In the genomic region with DNA sequence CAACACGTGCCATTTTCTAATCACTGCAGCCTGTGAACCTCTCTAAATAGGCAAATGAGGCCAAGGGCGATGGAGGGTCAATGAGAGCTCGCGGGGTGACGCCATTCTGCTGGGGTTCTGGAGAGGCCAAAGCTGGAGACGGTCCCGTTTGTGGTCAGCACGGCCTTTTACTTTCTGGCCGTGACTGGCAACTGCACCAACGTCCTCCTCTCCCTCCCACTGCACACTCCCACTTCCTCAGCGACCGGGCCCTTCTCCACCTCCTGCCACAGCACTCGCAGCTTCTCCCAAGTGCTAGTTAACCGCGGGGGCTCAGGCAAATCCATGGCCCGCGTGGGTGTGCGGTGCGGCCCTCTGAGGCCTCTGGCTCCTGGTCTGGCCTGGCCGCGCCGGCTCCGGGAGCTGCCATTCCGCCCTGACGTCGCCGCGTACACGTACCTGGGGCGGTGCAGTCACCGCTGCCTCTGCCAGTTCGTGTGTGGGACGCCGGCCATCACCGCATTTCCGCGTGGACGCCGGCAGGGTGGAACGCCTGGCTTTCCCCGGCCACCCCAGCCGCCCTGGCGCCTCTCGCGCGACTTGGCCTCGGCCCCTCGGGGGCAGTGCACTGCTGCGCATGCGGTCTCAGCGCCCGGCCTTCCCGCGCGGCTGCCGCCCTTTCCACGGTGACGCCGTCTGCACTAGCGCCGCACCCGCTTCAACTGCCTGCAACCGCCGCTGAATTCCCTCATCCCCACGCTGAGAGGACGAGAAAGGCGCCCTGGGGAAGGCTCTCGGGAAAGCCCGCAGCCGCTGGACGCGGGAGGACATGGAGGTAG, we compare ENCODE assay signal across 1 cellular context.
A peak's percentile ranks its signal among the peaks of the same experiment; 100 is the strongest.
TF ChIP-seq lines count a peak whose summit lies in the region.

No MANE protein-coding gene starts in this region.

TF ChIP-seq in K562, 482 proteins besides CTCF, POLR2A, EP300 and RAD21 (continues in another document):
- TF ChIP-seq NONO (IDR thresholded peaks at IDR 0.05; ENCODE audit: low read depth in 2 of 2, low read length in 1 of 2) (no peak), ZNF41 (CRISPR knock-in tag; conservative IDR thresholded peaks at IDR 0.05) (no peak), PCBP1 (IDR thresholded peaks at IDR 0.05; ENCODE audit: low read depth, low read length, poor library complexity, severe bottlenecking) (no peak), MYBL2 (IDR thresholded peaks at IDR 0.05; ENCODE audit: low read depth) (no peak), MYBL2 (CRISPR knock-in tag; IDR thresholded peaks at IDR 0.05; ENCODE audit: borderline replicate concordance) (no peak), RBFOX2 (IDR thresholded peaks at IDR 0.05; ENCODE audit: low read depth, low read length) (peak; percentile 41), CSDE1 (IDR thresholded peaks at IDR 0.05) (no peak), BACH1 (tag; IDR thresholded peaks at IDR 0.05) (no peak), ZNF197 (CRISPR knock-in tag; IDR thresholded peaks at IDR 0.05; ENCODE audit: low read depth) (no peak), MBD2 (IDR thresholded peaks at IDR 0.05; ENCODE audit: borderline replicate concordance, low read depth) (no peak), CHD2 (IDR thresholded peaks at IDR 0.05; ENCODE audit: low read depth, low read length) (peak; percentile 84), NRF1 (conservative IDR thresholded peaks at IDR 0.05 in 1 of 2, IDR thresholded peaks at IDR 0.05 in 1 of 2) (peak; percentile 70 to 79), RFX7 (CRISPR knock-in tag; IDR thresholded peaks at IDR 0.05) (no peak), L3MBTL2 (IDR thresholded peaks at IDR 0.05) (peak; percentile 97), ZNF696 (CRISPR knock-in tag; conservative IDR thresholded peaks at IDR 0.05) (no peak), PRMT5 (CRISPR knock-in tag; IDR thresholded peaks at IDR 0.05) (no peak), E2F3 (CRISPR knock-in tag; IDR thresholded peaks at IDR 0.05) (0 out of 2 replicates have a peak, but pooled peaks have one; percentile 45), IFI16 (CRISPR knock-in tag; IDR thresholded peaks at IDR 0.05) (no peak), RCOR1 (IDR thresholded peaks at IDR 0.05; ENCODE audit: borderline replicate concordance in 1 of 2, low read depth in 2 of 2, low read length in 2 of 2) (no peak), ZNF134 (CRISPR knock-in tag; conservative IDR thresholded peaks at IDR 0.05) (no peak), XRCC4 (IDR thresholded peaks at IDR 0.05; ENCODE audit: extremely low read depth, insufficient read depth, insufficient read length) (no peak), ZKSCAN1 (IDR thresholded peaks at IDR 0.05; ENCODE audit: low read depth, low read length) (no peak), SMAD4 (CRISPR knock-in tag; conservative IDR thresholded peaks at IDR 0.05) (no peak), LCOR (CRISPR knock-in tag; IDR thresholded peaks at IDR 0.05) (peak; percentile 68; the same call in 1 of the 2 replicates), SREBF2 (CRISPR knock-in tag; IDR thresholded peaks at IDR 0.05) (no peak), RBM25 (IDR thresholded peaks at IDR 0.05; ENCODE audit: low read depth, low read length, severe bottlenecking) (peak; percentile 56), FOS (IDR thresholded peaks at IDR 0.05; ENCODE audit: extremely low read depth, insufficient read length) (no peak), ZNF212 (CRISPR knock-in tag; IDR thresholded peaks at IDR 0.05) (no peak), RBM39 (optimal IDR thresholded peaks at IDR 0.05; ENCODE audit: low read depth, low read length) (no peak)
- TF ChIP-seq, protein P1, sequence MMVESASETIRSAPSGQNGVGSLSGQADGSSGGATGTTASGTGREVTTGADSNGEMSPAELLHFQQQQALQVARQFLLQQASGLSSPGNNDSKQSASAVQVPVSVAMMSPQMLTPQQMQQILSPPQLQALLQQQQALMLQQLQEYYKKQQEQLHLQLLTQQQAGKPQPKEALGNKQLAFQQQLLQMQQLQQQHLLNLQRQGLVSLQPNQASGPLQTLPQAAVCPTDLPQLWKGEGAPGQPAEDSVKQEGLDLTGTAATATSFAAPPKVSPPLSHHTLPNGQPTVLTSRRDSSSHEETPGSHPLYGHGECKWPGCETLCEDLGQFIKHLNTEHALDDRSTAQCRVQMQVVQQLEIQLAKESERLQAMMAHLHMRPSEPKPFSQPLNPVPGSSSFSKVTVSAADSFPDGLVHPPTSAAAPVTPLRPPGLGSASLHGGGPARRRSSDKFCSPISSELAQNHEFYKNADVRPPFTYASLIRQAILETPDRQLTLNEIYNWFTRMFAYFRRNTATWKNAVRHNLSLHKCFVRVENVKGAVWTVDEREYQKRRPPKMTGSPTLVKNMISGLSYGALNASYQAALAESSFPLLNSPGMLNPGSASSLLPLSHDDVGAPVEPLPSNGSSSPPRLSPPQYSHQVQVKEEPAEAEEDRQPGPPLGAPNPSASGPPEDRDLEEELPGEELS (CRISPR knock-in tag; IDR thresholded peaks at IDR 0.05; ENCODE audit: borderline replicate concordance) = no peak
- TF ChIP-seq, protein P2, sequence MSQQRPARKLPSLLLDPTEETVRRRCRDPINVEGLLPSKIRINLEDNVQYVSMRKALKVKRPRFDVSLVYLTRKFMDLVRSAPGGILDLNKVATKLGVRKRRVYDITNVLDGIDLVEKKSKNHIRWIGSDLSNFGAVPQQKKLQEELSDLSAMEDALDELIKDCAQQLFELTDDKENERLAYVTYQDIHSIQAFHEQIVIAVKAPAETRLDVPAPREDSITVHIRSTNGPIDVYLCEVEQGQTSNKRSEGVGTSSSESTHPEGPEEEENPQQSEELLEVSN (IDR thresholded peaks at IDR 0.05; ENCODE audit: borderline replicate concordance in 1 of 2, extremely low read depth in 1 of 2, insufficient read depth in 1 of 2, insufficient read length in 1 of 2, low read depth in 1 of 2, low read length in 1 of 2, poor library complexity in 1 of 2, severe bottlenecking in 1 of 2) = peak; percentile 90 to 97
- TF ChIP-seq, protein P3, sequence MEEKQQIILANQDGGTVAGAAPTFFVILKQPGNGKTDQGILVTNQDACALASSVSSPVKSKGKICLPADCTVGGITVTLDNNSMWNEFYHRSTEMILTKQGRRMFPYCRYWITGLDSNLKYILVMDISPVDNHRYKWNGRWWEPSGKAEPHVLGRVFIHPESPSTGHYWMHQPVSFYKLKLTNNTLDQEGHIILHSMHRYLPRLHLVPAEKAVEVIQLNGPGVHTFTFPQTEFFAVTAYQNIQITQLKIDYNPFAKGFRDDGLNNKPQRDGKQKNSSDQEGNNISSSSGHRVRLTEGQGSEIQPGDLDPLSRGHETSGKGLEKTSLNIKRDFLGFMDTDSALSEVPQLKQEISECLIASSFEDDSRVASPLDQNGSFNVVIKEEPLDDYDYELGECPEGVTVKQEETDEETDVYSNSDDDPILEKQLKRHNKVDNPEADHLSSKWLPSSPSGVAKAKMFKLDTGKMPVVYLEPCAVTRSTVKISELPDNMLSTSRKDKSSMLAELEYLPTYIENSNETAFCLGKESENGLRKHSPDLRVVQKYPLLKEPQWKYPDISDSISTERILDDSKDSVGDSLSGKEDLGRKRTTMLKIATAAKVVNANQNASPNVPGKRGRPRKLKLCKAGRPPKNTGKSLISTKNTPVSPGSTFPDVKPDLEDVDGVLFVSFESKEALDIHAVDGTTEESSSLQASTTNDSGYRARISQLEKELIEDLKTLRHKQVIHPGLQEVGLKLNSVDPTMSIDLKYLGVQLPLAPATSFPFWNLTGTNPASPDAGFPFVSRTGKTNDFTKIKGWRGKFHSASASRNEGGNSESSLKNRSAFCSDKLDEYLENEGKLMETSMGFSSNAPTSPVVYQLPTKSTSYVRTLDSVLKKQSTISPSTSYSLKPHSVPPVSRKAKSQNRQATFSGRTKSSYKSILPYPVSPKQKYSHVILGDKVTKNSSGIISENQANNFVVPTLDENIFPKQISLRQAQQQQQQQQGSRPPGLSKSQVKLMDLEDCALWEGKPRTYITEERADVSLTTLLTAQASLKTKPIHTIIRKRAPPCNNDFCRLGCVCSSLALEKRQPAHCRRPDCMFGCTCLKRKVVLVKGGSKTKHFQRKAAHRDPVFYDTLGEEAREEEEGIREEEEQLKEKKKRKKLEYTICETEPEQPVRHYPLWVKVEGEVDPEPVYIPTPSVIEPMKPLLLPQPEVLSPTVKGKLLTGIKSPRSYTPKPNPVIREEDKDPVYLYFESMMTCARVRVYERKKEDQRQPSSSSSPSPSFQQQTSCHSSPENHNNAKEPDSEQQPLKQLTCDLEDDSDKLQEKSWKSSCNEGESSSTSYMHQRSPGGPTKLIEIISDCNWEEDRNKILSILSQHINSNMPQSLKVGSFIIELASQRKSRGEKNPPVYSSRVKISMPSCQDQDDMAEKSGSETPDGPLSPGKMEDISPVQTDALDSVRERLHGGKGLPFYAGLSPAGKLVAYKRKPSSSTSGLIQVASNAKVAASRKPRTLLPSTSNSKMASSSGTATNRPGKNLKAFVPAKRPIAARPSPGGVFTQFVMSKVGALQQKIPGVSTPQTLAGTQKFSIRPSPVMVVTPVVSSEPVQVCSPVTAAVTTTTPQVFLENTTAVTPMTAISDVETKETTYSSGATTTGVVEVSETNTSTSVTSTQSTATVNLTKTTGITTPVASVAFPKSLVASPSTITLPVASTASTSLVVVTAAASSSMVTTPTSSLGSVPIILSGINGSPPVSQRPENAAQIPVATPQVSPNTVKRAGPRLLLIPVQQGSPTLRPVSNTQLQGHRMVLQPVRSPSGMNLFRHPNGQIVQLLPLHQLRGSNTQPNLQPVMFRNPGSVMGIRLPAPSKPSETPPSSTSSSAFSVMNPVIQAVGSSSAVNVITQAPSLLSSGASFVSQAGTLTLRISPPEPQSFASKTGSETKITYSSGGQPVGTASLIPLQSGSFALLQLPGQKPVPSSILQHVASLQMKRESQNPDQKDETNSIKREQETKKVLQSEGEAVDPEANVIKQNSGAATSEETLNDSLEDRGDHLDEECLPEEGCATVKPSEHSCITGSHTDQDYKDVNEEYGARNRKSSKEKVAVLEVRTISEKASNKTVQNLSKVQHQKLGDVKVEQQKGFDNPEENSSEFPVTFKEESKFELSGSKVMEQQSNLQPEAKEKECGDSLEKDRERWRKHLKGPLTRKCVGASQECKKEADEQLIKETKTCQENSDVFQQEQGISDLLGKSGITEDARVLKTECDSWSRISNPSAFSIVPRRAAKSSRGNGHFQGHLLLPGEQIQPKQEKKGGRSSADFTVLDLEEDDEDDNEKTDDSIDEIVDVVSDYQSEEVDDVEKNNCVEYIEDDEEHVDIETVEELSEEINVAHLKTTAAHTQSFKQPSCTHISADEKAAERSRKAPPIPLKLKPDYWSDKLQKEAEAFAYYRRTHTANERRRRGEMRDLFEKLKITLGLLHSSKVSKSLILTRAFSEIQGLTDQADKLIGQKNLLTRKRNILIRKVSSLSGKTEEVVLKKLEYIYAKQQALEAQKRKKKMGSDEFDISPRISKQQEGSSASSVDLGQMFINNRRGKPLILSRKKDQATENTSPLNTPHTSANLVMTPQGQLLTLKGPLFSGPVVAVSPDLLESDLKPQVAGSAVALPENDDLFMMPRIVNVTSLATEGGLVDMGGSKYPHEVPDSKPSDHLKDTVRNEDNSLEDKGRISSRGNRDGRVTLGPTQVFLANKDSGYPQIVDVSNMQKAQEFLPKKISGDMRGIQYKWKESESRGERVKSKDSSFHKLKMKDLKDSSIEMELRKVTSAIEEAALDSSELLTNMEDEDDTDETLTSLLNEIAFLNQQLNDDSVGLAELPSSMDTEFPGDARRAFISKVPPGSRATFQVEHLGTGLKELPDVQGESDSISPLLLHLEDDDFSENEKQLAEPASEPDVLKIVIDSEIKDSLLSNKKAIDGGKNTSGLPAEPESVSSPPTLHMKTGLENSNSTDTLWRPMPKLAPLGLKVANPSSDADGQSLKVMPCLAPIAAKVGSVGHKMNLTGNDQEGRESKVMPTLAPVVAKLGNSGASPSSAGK (IDR thresholded peaks at IDR 0.05) = peak; percentile 93
- TF ChIP-seq, protein P4, sequence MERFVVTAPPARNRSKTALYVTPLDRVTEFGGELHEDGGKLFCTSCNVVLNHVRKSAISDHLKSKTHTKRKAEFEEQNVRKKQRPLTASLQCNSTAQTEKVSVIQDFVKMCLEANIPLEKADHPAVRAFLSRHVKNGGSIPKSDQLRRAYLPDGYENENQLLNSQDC (CRISPR knock-in tag; IDR thresholded peaks at IDR 0.05) = no peak
- TF ChIP-seq, protein P5, sequence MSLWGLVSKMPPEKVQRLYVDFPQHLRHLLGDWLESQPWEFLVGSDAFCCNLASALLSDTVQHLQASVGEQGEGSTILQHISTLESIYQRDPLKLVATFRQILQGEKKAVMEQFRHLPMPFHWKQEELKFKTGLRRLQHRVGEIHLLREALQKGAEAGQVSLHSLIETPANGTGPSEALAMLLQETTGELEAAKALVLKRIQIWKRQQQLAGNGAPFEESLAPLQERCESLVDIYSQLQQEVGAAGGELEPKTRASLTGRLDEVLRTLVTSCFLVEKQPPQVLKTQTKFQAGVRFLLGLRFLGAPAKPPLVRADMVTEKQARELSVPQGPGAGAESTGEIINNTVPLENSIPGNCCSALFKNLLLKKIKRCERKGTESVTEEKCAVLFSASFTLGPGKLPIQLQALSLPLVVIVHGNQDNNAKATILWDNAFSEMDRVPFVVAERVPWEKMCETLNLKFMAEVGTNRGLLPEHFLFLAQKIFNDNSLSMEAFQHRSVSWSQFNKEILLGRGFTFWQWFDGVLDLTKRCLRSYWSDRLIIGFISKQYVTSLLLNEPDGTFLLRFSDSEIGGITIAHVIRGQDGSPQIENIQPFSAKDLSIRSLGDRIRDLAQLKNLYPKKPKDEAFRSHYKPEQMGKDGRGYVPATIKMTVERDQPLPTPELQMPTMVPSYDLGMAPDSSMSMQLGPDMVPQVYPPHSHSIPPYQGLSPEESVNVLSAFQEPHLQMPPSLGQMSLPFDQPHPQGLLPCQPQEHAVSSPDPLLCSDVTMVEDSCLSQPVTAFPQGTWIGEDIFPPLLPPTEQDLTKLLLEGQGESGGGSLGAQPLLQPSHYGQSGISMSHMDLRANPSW (CRISPR knock-in tag; IDR thresholded peaks at IDR 0.05) = no peak
- TF ChIP-seq, protein P6, sequence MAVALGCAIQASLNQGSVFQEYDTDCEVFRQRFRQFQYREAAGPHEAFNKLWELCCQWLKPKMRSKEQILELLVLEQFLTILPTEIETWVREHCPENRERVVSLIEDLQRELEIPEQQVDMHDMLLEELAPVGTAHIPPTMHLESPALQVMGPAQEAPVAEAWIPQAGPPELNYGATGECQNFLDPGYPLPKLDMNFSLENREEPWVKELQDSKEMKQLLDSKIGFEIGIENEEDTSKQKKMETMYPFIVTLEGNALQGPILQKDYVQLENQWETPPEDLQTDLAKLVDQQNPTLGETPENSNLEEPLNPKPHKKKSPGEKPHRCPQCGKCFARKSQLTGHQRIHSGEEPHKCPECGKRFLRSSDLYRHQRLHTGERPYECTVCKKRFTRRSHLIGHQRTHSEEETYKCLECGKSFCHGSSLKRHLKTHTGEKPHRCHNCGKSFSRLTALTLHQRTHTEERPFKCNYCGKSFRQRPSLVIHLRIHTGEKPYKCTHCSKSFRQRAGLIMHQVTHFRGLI (CRISPR knock-in tag; IDR thresholded peaks at IDR 0.05) = 0 out of 2 replicates have a peak, but pooled peaks have one; percentile 16
- TF ChIP-seq, protein P7, sequence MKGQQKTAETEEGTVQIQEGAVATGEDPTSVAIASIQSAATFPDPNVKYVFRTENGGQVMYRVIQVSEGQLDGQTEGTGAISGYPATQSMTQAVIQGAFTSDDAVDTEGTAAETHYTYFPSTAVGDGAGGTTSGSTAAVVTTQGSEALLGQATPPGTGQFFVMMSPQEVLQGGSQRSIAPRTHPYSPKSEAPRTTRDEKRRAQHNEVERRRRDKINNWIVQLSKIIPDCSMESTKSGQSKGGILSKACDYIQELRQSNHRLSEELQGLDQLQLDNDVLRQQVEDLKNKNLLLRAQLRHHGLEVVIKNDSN (CRISPR knock-in tag; IDR thresholded peaks at IDR 0.05) = no peak
- TF ChIP-seq, protein P8, sequence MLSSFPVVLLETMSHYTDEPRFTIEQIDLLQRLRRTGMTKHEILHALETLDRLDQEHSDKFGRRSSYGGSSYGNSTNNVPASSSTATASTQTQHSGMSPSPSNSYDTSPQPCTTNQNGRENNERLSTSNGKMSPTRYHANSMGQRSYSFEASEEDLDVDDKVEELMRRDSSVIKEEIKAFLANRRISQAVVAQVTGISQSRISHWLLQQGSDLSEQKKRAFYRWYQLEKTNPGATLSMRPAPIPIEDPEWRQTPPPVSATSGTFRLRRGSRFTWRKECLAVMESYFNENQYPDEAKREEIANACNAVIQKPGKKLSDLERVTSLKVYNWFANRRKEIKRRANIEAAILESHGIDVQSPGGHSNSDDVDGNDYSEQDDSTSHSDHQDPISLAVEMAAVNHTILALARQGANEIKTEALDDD (IDR thresholded peaks at IDR 0.05) = no peak
